ENCODE assay signal across 8 cellular contexts in genomic region chr11:58675344-58676155, GRCh38. TPM values are rescaled to one million over a fixed set of nuclear protein-coding genes. Genes with fewer than 3 reads are reported as not detected.
DNase-seq lines count a peak whose midpoint lies in the region; ATAC-seq and TF ChIP-seq lines count a peak whose summit lies in the region.

No MANE protein-coding gene starts in this region.

- DNase-seq in NCI-H82 (lab: John Stamatoyannopoulos, UW) (peak; percentile 55), NCI-H82 treated with DMSO at 0.1 percent for 48 hours (lab: John Stamatoyannopoulos, UW; ENCODE audit: unreplicated experiment) (no peak), NCI-H1105 (lab: John Stamatoyannopoulos, UW) (peak; percentile 39), WTC11 (ENCODE audit: low spot score) (peak; percentile 82), cardiac fibroblast (ENCODE audit: low read depth in 2 of 2) (peak; percentile 72 to 74), left colon (peak; percentile 63 to 85)
- peak; percentile 77 to 82 for DNase-seq in stimulated activated CD4-positive, alpha-beta T cell treated with anti-CD3 and anti-CD28 coated beads, Interleukin-2, amount 100 ng/mL, for 48 hours

- no peak overlapping the region for H3K4me3 Mint-ChIP-seq in WTC11

- peaks cover 19% of the 10 kb centered on the region for H3K9me3 Mint-ChIP-seq in WTC11

- intact Hi-C loops in left colon (cut with DNase I, micrococcal nuclease): no loop called here

- no peak overlapping the region for H3K4me3 ChIP-seq in cardiac fibroblast (replicated peaks in 1 of 2; ENCODE audit: low read depth in 2 of 2, low read length in 2 of 2)

- H3K27ac Mint-ChIP-seq in WTC11: no peak overlapping the region

- CTCF ChIA-PET in WTC11 (lab: Charles Lee): interaction anchor here (1.3 kb wide), 1 partner anchor 225 kb away, joined by 3 read pairs; no protein-coding TSS in a partner anchor

- H3K4me1 Mint-ChIP-seq in WTC11: no peaks in the 10 kb centered on the region

- POLR2A ChIA-PET in WTC11 (lab: Charles Lee): no interaction called here

- TF ChIP-seq CTCF in WTC11 (IDR thresholded peaks at IDR 0.05) (peak; percentile 90), cardiac fibroblast (IDR thresholded peaks at IDR 0.05; ENCODE audit: low read depth, low read length) (peak; percentile 97)

- H3K27me3 Mint-ChIP-seq in WTC11 (ENCODE audit: low read depth): no peaks in the 10 kb centered on the region

- peak; percentile 87 for ATAC-seq in HG02571 (IDR thresholded peaks at IDR 0.05; ENCODE audit: unreplicated experiment)
- peak; percentile 97 for ATAC-seq in WTC11
- ATAC-seq in left colon: peak; percentile 94

- no peaks in the 10 kb centered on the region for H3K36me3 Mint-ChIP-seq in WTC11

TF ChIP-seq in WTC11, 78 proteins besides CTCF, POLR2A, EP300 and RAD21:
- TF ChIP-seq ARID4B (CRISPR knock-in tag; IDR thresholded peaks at IDR 0.05; ENCODE audit: borderline replicate concordance) (no peak), IRF1 (CRISPR knock-in tag; IDR thresholded peaks at IDR 0.05) (no peak), AR (CRISPR knock-in tag; IDR thresholded peaks at IDR 0.05) (no peak), SP1 (CRISPR knock-in tag; conservative IDR thresholded peaks at IDR 0.05) (no peak), ATF1 (CRISPR knock-in tag; IDR thresholded peaks at IDR 0.05) (no peak), JAZF1 (CRISPR knock-in tag; IDR thresholded peaks at IDR 0.05) (no peak), NFE2L1 (CRISPR knock-in tag; IDR thresholded peaks at IDR 0.05) (no peak), ZNF396 (CRISPR knock-in tag; IDR thresholded peaks at IDR 0.05; ENCODE audit: borderline replicate concordance) (no peak), ZNF416 (CRISPR knock-in tag; IDR thresholded peaks at IDR 0.05) (no peak), GRHL2 (CRISPR knock-in tag; IDR thresholded peaks at IDR 0.05; ENCODE audit: insufficient replicate concordance, severe bottlenecking) (no peak), ETV6 (CRISPR knock-in tag; IDR thresholded peaks at IDR 0.05) (no peak)

RNA-seq across cellular contexts. Expression of gene CNTF, which starts 53.1 kb away (rescaled TPM):
- total RNA-seq in WTC11 (2021) (0.55 to 1.6 TPM (median 0.82 TPM) in 3 replicates), left colon (1 to 10 TPM; 1.7 to 2.6 TPM)

RNA-seq across cellular contexts. Expression of gene GLYAT, which starts 56.2 kb away (rescaled TPM):
- total RNA-seq in WTC11 (2021): 0.32 TPM in 1 of 3 replicates, not detected in the others
- total RNA-seq in left colon: under 1 TPM in 1 of 2 donors, not detected in 1; 0.14 TPM
